In the genomic region with DNA sequence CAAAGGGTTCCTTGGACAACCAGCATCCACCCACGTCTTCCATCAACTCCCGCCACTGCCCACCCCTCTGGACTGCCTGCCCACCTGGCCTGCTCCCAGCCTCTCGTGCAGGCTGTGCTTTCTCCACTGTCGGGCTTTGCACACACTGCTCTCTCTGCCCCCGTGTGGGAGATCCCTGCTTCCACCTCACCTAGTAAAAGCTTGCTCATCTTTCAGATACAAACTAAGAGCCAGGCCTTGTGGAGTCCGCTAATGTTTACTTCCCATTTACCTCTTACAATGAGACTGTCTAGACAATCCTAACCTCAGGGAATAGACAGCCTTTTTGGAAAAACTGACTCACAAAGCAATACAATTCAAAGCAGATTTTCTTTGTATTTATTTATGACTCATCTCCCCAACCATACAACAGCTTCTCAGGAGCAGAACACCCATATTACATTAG, we compare ENCODE assay signal across 13 cellular contexts.
DNase-seq lines count a peak whose midpoint lies in the region; ATAC-seq and TF ChIP-seq lines count a peak whose summit lies in the region.
"Had no signal": no experiment of that assay in that cellular context is flagged by ENCODE, and none has a peak within 500 bp of the region (broad histone marks: within the 10 kb centered on the region; RNA-seq: fewer than 3 reads in every experiment).

No MANE protein-coding gene starts in this region.

- H3K9ac ChIP-seq in smooth muscle cell (ENCODE audit: low read depth) = peak overlapping the region; percentile 54
- H3K9ac ChIP-seq: BLaER1 had no signal

- no peaks in the 10 kb centered on the region for H3F3A ChIP-seq in smooth muscle cell (ENCODE audit: low read depth)

- H3K9me3 Mint-ChIP-seq in activated naive CD8-positive, alpha-beta T cell (ENCODE audit: low read depth) = no peaks in the 10 kb centered on the region
- H3K9me3 Mint-ChIP-seq in activated naive CD8-positive, alpha-beta T cell treated with anti-CD3 and anti-CD28 coated beads for 36 hours = no peaks in the 10 kb centered on the region
- H3K9me3 Mint-ChIP-seq: stimulated activated effector memory CD8-positive, alpha-beta T cell treated with anti-CD3 and anti-CD28 coated beads, Interleukin-12 subunit alpha, Interleukin-12 subunit beta, amount 100 ng/mL, for 72 hours had no signal

- no peaks in the 10 kb centered on the region for H3K27me3 ChIP-seq in smooth muscle cell (ENCODE audit: low read depth)
- no peaks in the 10 kb centered on the region for H3K27me3 ChIP-seq in vagina
- H3K27me3 ChIP-seq: BLaER1, body of pancreas had no signal

- DNase-seq in activated naive CD8-positive, alpha-beta T cell treated with anti-CD3 and anti-CD28 coated beads for 36 hours = no peak
- DNase-seq in RPMI7951 (ENCODE audit: low read depth) (peak; percentile 53), smooth muscle cell (lab: John Stamatoyannopoulos, UW; ENCODE audit: unreplicated experiment) (no peak), NCI-H2081 treated with DMSO at 0.1 percent for 48 hours (lab: John Stamatoyannopoulos, UW) (no peak), vagina (ENCODE audit: extremely low spot score in 2 of 2) (no peak)
- DNase-seq in activated T-cell treated with anti-CD3 and anti-CD28 coated beads, Interleukin-2, amount 50 U/mL, for 48 hours = no peak
- DNase-seq: activated CD8-positive, alpha-beta memory T cell treated with anti-CD3 and anti-CD28 coated beads for 24 hours; body of pancreas; stimulated activated CD4-positive, alpha-beta T cell treated with anti-CD3 and anti-CD28 coated beads, Interleukin-12 subunit alpha, Interleukin-12 subunit beta, amount 100 ng/mL, for 4 hours had no signal

- no peaks in the 10 kb centered on the region for H3K9me3 ChIP-seq in smooth muscle cell (replicated peaks; ENCODE audit: low read depth)
- no peaks in the 10 kb centered on the region for H3K9me3 ChIP-seq in vagina
- H3K9me3 ChIP-seq: BLaER1, body of pancreas had no signal

- peaks cover 6% of the 10 kb centered on the region for H3K4me1 Mint-ChIP-seq in activated naive CD8-positive, alpha-beta T cell (ENCODE audit: low read depth)
- peaks cover 9% of the 10 kb centered on the region for H3K4me1 Mint-ChIP-seq in activated naive CD8-positive, alpha-beta T cell treated with anti-CD3 and anti-CD28 coated beads for 36 hours
- H3K4me1 Mint-ChIP-seq: stimulated activated effector memory CD8-positive, alpha-beta T cell treated with anti-CD3 and anti-CD28 coated beads, Interleukin-12 subunit alpha, Interleukin-12 subunit beta, amount 100 ng/mL, for 72 hours had no signal

- H3K4me3 ChIP-seq in smooth muscle cell = no peak overlapping the region
- no peak overlapping the region for H3K4me3 ChIP-seq in vagina
- H3K4me3 ChIP-seq: BLaER1, body of pancreas had no signal

- peaks cover 3% of the 10 kb centered on the region for H3K36me3 ChIP-seq in smooth muscle cell (ENCODE audit: low read depth)
- H3K36me3 ChIP-seq in vagina = peaks cover 0 to 36% of the 10 kb centered on the region in 2 donors

- peaks cover 36% of the 10 kb centered on the region for H3K36me3 Mint-ChIP-seq in activated naive CD8-positive, alpha-beta T cell
- H3K36me3 Mint-ChIP-seq in activated naive CD8-positive, alpha-beta T cell treated with anti-CD3 and anti-CD28 coated beads for 36 hours = peaks cover 21% of the 10 kb centered on the region

- H2AFZ ChIP-seq in smooth muscle cell (ENCODE audit: low read depth) = no peak overlapping the region

- H3K4me1 ChIP-seq in smooth muscle cell (ENCODE audit: low read depth) (no peaks in the 10 kb centered on the region), vagina (peaks cover 13% of the 10 kb centered on the region)
- H3K4me1 ChIP-seq: BLaER1, body of pancreas had no signal

- H3K4me3 Mint-ChIP-seq in activated naive CD8-positive, alpha-beta T cell = no peak overlapping the region
- no peak overlapping the region for H3K4me3 Mint-ChIP-seq in activated naive CD8-positive, alpha-beta T cell treated with anti-CD3 and anti-CD28 coated beads for 36 hours
- H3K4me3 Mint-ChIP-seq: stimulated activated effector memory CD8-positive, alpha-beta T cell treated with anti-CD3 and anti-CD28 coated beads, Interleukin-12 subunit alpha, Interleukin-12 subunit beta, amount 100 ng/mL, for 72 hours had no signal

- H3K27ac ChIP-seq in smooth muscle cell (ENCODE audit: low read depth) (peak overlapping the region; percentile 88), vagina (no peak overlapping the region)
- H3K27ac ChIP-seq: BLaER1, body of pancreas had no signal

- TF ChIP-seq CTCF in smooth muscle cell (IDR thresholded peaks at IDR 0.05; ENCODE audit: borderline replicate concordance, insufficient read depth, poor library complexity, severe bottlenecking) (no peak), vagina (IDR thresholded peaks at IDR 0.05) (no peak)

- no peaks in the 10 kb centered on the region for H4K20me1 ChIP-seq in smooth muscle cell (ENCODE audit: low read depth)
- H4K20me1 ChIP-seq: BLaER1 had no signal

- intact Hi-C loops in vagina (cut with DNase I) = no loop called here

- peak; percentile 79 for ATAC-seq in esophagus mucosa
- ATAC-seq: body of pancreas; stimulated activated effector memory CD8-positive, alpha-beta T cell treated with anti-CD3 and anti-CD28 coated beads, Interleukin-12 subunit alpha, Interleukin-12 subunit beta, amount 100 ng/mL, for 72 hours had no signal

- no peaks in the 10 kb centered on the region for H3K79me2 ChIP-seq in smooth muscle cell (ENCODE audit: low read depth)

- 73% methylated on average over 6 of the region's 6 CpGs for WGBS in smooth muscle cell (ENCODE audit: low lambda C conversion rate)

- no peak for TF ChIP-seq POLR2A in vagina (IDR thresholded peaks at IDR 0.05)

- H3K4me2 ChIP-seq in smooth muscle cell = no peak overlapping the region
- H3K4me2 ChIP-seq: BLaER1 had no signal

- H3K27ac Mint-ChIP-seq in activated naive CD8-positive, alpha-beta T cell = peak overlapping the region; percentile 43
- no peak overlapping the region for H3K27ac Mint-ChIP-seq in activated naive CD8-positive, alpha-beta T cell treated with anti-CD3 and anti-CD28 coated beads for 36 hours

- H3K27me3 Mint-ChIP-seq in activated naive CD8-positive, alpha-beta T cell = no peaks in the 10 kb centered on the region
- H3K27me3 Mint-ChIP-seq in activated naive CD8-positive, alpha-beta T cell treated with anti-CD3 and anti-CD28 coated beads for 36 hours = no peaks in the 10 kb centered on the region
